1 cellular context compared by ENCODE assay signal in the genomic region with DNA sequence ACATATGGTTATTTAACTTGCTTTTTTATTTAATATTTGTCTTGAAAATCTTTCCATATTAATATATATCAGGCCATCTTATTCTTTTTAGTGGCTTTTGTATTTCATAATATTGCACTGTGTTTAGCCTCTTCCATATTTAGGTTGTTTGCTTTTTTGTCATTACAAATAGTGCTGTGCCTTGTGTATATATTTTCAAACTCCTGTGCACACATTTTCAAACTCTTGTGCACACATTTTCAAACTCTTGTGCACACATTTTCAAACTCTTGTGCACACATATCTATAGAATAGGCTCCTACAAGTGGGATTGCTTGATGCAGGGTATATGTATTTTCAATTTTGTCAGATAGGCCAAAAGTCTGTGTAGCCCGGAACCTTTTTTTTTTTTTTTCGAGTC.
TF ChIP-seq lines count a peak whose summit lies in the region.

No MANE protein-coding gene starts in this region.

TF ChIP-seq in HepG2, 621 proteins besides CTCF, POLR2A, EP300 and RAD21 (continued from another document):
- TF ChIP-seq ZFP36 (IDR thresholded peaks at IDR 0.05; ENCODE audit: borderline replicate concordance, low read depth, low read length, partially characterized antibody) (peak; percentile 81), TBL1XR1 (IDR thresholded peaks at IDR 0.05; ENCODE audit: borderline replicate concordance, low read length, partially characterized antibody) (peak; percentile 20), MTF2 (CRISPR knock-in tag; IDR thresholded peaks at IDR 0.05; ENCODE audit: borderline replicate concordance) (no peak), FOXP1 (IDR thresholded peaks at IDR 0.05) (no peak), FOXP1 (CRISPR knock-in tag; IDR thresholded peaks at IDR 0.05) (peak; percentile 25; the same call in 1 of the 2 replicates), TCF7 (IDR thresholded peaks at IDR 0.05; ENCODE audit: low read depth) (peak; percentile 59), FOXA1 (IDR thresholded peaks at IDR 0.05) (peak; percentile 86), FOXA1 (CRISPR knock-in tag; IDR thresholded peaks at IDR 0.05) (peak; percentile 84), NCOR1 (IDR thresholded peaks at IDR 0.05; ENCODE audit: borderline replicate concordance, low read length) (no peak), MIXL1 (CRISPR knock-in tag; IDR thresholded peaks at IDR 0.05) (no peak), MTERF4 (CRISPR knock-in tag; IDR thresholded peaks at IDR 0.05) (no peak), ZNF609 (CRISPR knock-in tag; IDR thresholded peaks at IDR 0.05; ENCODE audit: borderline replicate concordance) (peak; percentile 97), BCL6 (CRISPR knock-in tag; IDR thresholded peaks at IDR 0.05) (peak; percentile 88), ZNF460 (CRISPR knock-in tag; IDR thresholded peaks at IDR 0.05; ENCODE audit: borderline replicate concordance) (no peak), SMARCC2 (IDR thresholded peaks at IDR 0.05) (no peak), SOX13 (IDR thresholded peaks at IDR 0.05) (no peak), SOX13 (CRISPR knock-in tag; conservative IDR thresholded peaks at IDR 0.05 in 1 of 2, IDR thresholded peaks at IDR 0.05 in 1 of 2) (0 out of 4 replicates have a peak, but pooled peaks of 1 of the 2 experiments have one; percentile 28), NFIC (IDR thresholded peaks at IDR 0.05; ENCODE audit: low read length) (no peak), HHEX (CRISPR knock-in tag; IDR thresholded peaks at IDR 0.05) (peak; percentile 94), FOXA3 (CRISPR knock-in tag; IDR thresholded peaks at IDR 0.05) (peak; percentile 74), HMG20A (CRISPR knock-in tag; IDR thresholded peaks at IDR 0.05; ENCODE audit: borderline replicate concordance) (no peak; the same call in 1 of the 2 replicates)
- TF ChIP-seq, protein P1, sequence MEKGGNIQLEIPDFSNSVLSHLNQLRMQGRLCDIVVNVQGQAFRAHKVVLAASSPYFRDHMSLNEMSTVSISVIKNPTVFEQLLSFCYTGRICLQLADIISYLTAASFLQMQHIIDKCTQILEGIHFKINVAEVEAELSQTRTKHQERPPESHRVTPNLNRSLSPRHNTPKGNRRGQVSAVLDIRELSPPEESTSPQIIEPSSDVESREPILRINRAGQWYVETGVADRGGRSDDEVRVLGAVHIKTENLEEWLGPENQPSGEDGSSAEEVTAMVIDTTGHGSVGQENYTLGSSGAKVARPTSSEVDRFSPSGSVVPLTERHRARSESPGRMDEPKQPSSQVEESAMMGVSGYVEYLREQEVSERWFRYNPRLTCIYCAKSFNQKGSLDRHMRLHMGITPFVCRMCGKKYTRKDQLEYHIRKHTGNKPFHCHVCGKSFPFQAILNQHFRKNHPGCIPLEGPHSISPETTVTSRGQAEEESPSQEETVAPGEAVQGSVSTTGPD (CRISPR knock-in tag; IDR thresholded peaks at IDR 0.05) = no peak
- TF ChIP-seq, protein P2, sequence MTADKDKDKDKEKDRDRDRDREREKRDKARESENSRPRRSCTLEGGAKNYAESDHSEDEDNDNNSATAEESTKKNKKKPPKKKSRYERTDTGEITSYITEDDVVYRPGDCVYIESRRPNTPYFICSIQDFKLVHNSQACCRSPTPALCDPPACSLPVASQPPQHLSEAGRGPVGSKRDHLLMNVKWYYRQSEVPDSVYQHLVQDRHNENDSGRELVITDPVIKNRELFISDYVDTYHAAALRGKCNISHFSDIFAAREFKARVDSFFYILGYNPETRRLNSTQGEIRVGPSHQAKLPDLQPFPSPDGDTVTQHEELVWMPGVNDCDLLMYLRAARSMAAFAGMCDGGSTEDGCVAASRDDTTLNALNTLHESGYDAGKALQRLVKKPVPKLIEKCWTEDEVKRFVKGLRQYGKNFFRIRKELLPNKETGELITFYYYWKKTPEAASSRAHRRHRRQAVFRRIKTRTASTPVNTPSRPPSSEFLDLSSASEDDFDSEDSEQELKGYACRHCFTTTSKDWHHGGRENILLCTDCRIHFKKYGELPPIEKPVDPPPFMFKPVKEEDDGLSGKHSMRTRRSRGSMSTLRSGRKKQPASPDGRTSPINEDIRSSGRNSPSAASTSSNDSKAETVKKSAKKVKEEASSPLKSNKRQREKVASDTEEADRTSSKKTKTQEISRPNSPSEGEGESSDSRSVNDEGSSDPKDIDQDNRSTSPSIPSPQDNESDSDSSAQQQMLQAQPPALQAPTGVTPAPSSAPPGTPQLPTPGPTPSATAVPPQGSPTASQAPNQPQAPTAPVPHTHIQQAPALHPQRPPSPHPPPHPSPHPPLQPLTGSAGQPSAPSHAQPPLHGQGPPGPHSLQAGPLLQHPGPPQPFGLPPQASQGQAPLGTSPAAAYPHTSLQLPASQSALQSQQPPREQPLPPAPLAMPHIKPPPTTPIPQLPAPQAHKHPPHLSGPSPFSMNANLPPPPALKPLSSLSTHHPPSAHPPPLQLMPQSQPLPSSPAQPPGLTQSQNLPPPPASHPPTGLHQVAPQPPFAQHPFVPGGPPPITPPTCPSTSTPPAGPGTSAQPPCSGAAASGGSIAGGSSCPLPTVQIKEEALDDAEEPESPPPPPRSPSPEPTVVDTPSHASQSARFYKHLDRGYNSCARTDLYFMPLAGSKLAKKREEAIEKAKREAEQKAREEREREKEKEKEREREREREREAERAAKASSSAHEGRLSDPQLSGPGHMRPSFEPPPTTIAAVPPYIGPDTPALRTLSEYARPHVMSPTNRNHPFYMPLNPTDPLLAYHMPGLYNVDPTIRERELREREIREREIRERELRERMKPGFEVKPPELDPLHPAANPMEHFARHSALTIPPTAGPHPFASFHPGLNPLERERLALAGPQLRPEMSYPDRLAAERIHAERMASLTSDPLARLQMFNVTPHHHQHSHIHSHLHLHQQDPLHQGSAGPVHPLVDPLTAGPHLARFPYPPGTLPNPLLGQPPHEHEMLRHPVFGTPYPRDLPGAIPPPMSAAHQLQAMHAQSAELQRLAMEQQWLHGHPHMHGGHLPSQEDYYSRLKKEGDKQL (CRISPR knock-in tag; IDR thresholded peaks at IDR 0.05; ENCODE audit: low read depth) = peak; percentile 94
- TF ChIP-seq, protein P3, sequence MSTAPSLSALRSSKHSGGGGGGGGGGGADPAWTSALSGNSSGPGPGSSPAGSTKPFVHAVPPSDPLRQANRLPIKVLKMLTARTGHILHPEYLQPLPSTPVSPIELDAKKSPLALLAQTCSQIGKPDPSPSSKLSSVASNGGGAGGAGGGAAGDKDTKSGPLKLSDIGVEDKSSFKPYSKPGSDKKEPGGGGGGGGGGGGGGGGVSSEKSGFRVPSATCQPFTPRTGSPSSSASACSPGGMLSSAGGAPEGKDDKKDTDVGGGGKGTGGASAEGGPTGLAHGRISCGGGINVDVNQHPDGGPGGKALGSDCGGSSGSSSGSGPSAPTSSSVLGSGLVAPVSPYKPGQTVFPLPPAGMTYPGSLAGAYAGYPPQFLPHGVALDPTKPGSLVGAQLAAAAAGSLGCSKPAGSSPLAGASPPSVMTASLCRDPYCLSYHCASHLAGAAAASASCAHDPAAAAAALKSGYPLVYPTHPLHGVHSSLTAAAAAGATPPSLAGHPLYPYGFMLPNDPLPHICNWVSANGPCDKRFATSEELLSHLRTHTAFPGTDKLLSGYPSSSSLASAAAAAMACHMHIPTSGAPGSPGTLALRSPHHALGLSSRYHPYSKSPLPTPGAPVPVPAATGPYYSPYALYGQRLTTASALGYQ (CRISPR knock-in tag; IDR thresholded peaks at IDR 0.05) = peak; percentile 51; the same call in 1 of the 2 replicates
- TF ChIP-seq, protein P4, sequence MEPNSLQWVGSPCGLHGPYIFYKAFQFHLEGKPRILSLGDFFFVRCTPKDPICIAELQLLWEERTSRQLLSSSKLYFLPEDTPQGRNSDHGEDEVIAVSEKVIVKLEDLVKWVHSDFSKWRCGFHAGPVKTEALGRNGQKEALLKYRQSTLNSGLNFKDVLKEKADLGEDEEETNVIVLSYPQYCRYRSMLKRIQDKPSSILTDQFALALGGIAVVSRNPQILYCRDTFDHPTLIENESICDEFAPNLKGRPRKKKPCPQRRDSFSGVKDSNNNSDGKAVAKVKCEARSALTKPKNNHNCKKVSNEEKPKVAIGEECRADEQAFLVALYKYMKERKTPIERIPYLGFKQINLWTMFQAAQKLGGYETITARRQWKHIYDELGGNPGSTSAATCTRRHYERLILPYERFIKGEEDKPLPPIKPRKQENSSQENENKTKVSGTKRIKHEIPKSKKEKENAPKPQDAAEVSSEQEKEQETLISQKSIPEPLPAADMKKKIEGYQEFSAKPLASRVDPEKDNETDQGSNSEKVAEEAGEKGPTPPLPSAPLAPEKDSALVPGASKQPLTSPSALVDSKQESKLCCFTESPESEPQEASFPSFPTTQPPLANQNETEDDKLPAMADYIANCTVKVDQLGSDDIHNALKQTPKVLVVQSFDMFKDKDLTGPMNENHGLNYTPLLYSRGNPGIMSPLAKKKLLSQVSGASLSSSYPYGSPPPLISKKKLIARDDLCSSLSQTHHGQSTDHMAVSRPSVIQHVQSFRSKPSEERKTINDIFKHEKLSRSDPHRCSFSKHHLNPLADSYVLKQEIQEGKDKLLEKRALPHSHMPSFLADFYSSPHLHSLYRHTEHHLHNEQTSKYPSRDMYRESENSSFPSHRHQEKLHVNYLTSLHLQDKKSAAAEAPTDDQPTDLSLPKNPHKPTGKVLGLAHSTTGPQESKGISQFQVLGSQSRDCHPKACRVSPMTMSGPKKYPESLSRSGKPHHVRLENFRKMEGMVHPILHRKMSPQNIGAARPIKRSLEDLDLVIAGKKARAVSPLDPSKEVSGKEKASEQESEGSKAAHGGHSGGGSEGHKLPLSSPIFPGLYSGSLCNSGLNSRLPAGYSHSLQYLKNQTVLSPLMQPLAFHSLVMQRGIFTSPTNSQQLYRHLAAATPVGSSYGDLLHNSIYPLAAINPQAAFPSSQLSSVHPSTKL (CRISPR knock-in tag; IDR thresholded peaks at IDR 0.05) = peak; percentile 60
TF ChIP-seq in HepG2: peak in this region for 17.
